In the genomic region with DNA sequence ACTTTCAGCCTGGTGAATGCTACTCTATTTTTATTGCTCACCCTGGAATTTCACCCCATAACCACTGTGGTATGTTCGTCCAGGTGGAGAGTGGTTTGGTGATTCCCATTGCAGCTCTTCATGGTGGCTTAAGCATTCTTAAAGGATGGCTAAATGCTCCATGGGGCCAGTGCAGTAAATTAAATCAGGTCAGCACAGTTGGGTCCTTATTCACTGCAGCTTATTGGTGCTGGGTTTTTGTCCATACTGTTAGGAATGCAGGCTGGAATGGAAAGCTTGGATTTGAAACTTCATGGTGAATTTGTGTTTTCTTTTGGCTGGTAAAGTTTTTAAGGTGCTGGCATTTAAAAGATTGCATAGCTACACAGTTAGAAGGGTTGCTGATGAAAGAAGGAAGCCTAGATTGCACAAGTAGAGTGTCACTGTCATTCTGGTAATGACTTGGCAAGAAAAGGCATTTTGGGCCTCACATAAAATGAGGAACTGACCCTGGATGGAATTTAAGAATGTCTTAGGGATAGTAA, we compare ENCODE assay signal across 9 cellular contexts. TPM values are rescaled to one million over a fixed set of nuclear protein-coding genes. Genes with fewer than 3 reads are reported as not detected.
DNase-seq lines count a peak whose midpoint lies in the region; ATAC-seq and TF ChIP-seq lines count a peak whose summit lies in the region.
"Had no signal": no experiment of that assay in that cellular context is flagged by ENCODE, and none has a peak within 500 bp of the region (broad histone marks: within the 10 kb centered on the region; RNA-seq: fewer than 3 reads in every experiment).

No MANE protein-coding gene starts in this region.

- no peaks in the 10 kb centered on the region for H3F3A ChIP-seq in PC-3 (ENCODE audit: low read length, unreplicated experiment)

- H3K9me3 ChIP-seq in PC-3 (ENCODE audit: low read length) (no peaks in the 10 kb centered on the region), heart right ventricle (peaks cover 0 to 18% (median 0%) of the 10 kb centered on the region in 11 donors)

- H2AFZ ChIP-seq in PC-3 (ENCODE audit: low read length), result no peak overlapping the region

- H3K9ac ChIP-seq in PC-3 (ENCODE audit: low read length), result no peak overlapping the region

- TF ChIP-seq CTCF in PC-3 (conservative IDR thresholded peaks at IDR 0.05; ENCODE audit: low read depth, low read length) (no peak), heart right ventricle (IDR thresholded peaks at IDR 0.05) (no peak)

- intact Hi-C loops in PC-3 (cut with micrococcal nuclease), result no loop called here
- intact Hi-C loops in heart right ventricle (cut with DNase I), result no loop called here

- no peaks in the 10 kb centered on the region for H4K20me1 ChIP-seq in PC-3 (ENCODE audit: low read length)

- POLR2A ChIA-PET in PC-3 (lab: Charles Lee; ENCODE audit: unreplicated experiment), result no interaction called here

- no peaks in the 10 kb centered on the region for H3K9me2 ChIP-seq in PC-3 (replicated peaks; ENCODE audit: low read length)

- H3K27me3 ChIP-seq in PC-3 (ENCODE audit: low read length) (no peaks in the 10 kb centered on the region), heart right ventricle (no peaks in the 10 kb centered on the region)

- WGBS in heart right ventricle, 2 donors, result 73 to 90% methylated on average over 1 of the region's 1 CpG

- H3K27ac ChIP-seq in PC-3 (ENCODE audit: low read length) (no peak overlapping the region), heart right ventricle (peak overlapping the region in 1 of 10 donors; percentile 79)

- no peak overlapping the region for H3K4me3 ChIP-seq in PC-3 (ENCODE audit: low read length)
- no peak overlapping the region for H3K4me3 ChIP-seq in heart right ventricle
- H3K4me3 ChIP-seq: lung had no signal

- ATAC-seq in GM18519 (IDR thresholded peaks at IDR 0.05; ENCODE audit: low FRiP score, unreplicated experiment), result peak; percentile 88
- ATAC-seq in HG02798 (IDR thresholded peaks at IDR 0.05; ENCODE audit: poor library complexity, unreplicated experiment), result peak; percentile 81
- no peak for ATAC-seq in PC-3
- peak in 6 of 8 donors; percentile 33 to 68 (median 52) for ATAC-seq in heart right ventricle
- ATAC-seq in GM21737 (IDR thresholded peaks at IDR 0.05; ENCODE audit: unreplicated experiment), result no peak

- DNase-seq in PC-3, result peak; percentile 27
- DNase-seq in heart right ventricle, result no peak
- DNase-seq in NCI-H1105 treated with DMSO at 0.1 percent for 48 hours (lab: John Stamatoyannopoulos, UW), result no peak
- DNase-seq in stimulated activated naive CD4-positive, alpha-beta T cell treated with Interleukin-2 at 50 U/mL for 16 hours (lab: John Stamatoyannopoulos, UW), result no peak
- no peak for DNase-seq in activated effector memory CD4-positive, alpha-beta T cell treated with Interleukin-2 at 50 U/mL for 16 hours

- H3K36me3 ChIP-seq in PC-3 (ENCODE audit: low read depth, low read length) (no peaks in the 10 kb centered on the region), heart right ventricle (no peaks in the 10 kb centered on the region)

- H3K4me2 ChIP-seq in PC-3 (ENCODE audit: low read length), result no peak overlapping the region

- BruUV-seq in PC-3 (replicated peaks; lab: Mats Ljungman, UMichigan), result no TSS peak

- CTCF ChIA-PET in PC-3 (lab: Charles Lee), result no interaction called here

- H3K79me2 ChIP-seq in PC-3 (ENCODE audit: low read length), result no peaks in the 10 kb centered on the region

- H3K4me1 ChIP-seq in PC-3 (ENCODE audit: insufficient read depth, low read length) (no peaks in the 10 kb centered on the region), heart right ventricle (peaks cover 0 to 54% (median 26%) of the 10 kb centered on the region in 9 donors)

RNA-seq across cellular contexts. Expression of gene TLE4, which starts 39.4 kb away (rescaled TPM):
- 8.3 and 17.9 TPM in 2 replicates for total RNA-seq in PC-3 (2014; rRNA removed)
- total RNA-seq in heart right ventricle, result 10 to 100 TPM in 8 of 10 donors, 1 to 10 TPM in 2; 9.5 to 17.3 (median 13.1) TPM
- polyA plus RNA-seq in heart right ventricle, result 1 to 10 TPM; 4.2 to 5.9 TPM

Comparison
In these comparisons a context has a peak if more than half of its experiments do, and no peak if none do; other contexts are left out.
1. ATAC-seq: peak in GM18519 (single experiment), HG02798 (single experiment) and heart right ventricle (6 of 8); none in PC-3 (single experiment) and GM21737 (single experiment).